Comparison of ENCODE assay signal across 35 cellular contexts in genomic region chr11:126253265-126253664, GRCh38.
"Had no signal": no experiment of that assay in that cellular context is flagged by ENCODE, and none has a peak within 500 bp of the region (broad histone marks: within the 10 kb centered on the region; RNA-seq: fewer than 3 reads in every experiment).

No MANE protein-coding gene starts in this region.

- H3K9me3 ChIP-seq: MG63 had no signal

- H3K27me3 ChIP-seq: MG63 had no signal

- H3K4me2 ChIP-seq: KMS-11 had no signal

- H3K4me3 ChIP-seq: MG63 had no signal

- H3K9ac ChIP-seq: KMS-11 had no signal

- H3K27ac ChIP-seq: KMS-11 had no signal

- DNase-seq: Karpas-422, Kasumi-1, KBM-7, KG1, MG63, MM.1S, MV-4-11, NCI-H1048, NCI-H1092, NCI-H1092 treated with DMSO at 0.1 percent for 48 hours, NCI-H1105, NCI-H1105 treated with DMSO at 0.1 percent for 48 hours, NCI-H1417, NCI-H1417 treated with DMSO at 0.1 percent for 48 hours, NCI-H1436, NCI-H146, NCI-H1694, NCI-H1694 treated with DMSO at 0.1 percent for 48 hours, NCI-H187, NCI-H187 treated with DMSO at 0.1 percent for 48 hours, NCI-H1930, NCI-H2029, NCI-H2029 treated with DMSO at 0.1 percent for 48 hours, NCI-H2081, NCI-H2081 treated with DMSO at 0.1 percent for 48 hours, NCI-H2107, NCI-H2171, NCI-H2171 treated with DMSO at 0.1 percent for 48 hours, NCI-H2227 treated with DMSO at 0.1 percent for 48 hours, NCI-H226, NCI-H345, NCI-H446, NCI-H446 treated with DMSO at 0.1 percent for 48 hours, NCI-H510A had no signal
